ENCODE assay signal across 19 cellular contexts in genomic region chr5:54628049-54628448, GRCh38.
DNase-seq lines count a peak whose midpoint lies in the region; ATAC-seq, FAIRE-seq and TF ChIP-seq lines count a peak whose summit lies in the region.
"Had no signal": no experiment of that assay in that cellular context is flagged by ENCODE, and none has a peak within 500 bp of the region (broad histone marks: within the 10 kb centered on the region; RNA-seq: fewer than 3 reads in every experiment).

No MANE protein-coding gene starts in this region.

- peaks cover 14% of the 10 kb centered on the region for H3K4me1 Mint-ChIP-seq in nephron
- H3K4me1 Mint-ChIP-seq in immature natural killer cell: peaks cover 3% of the 10 kb centered on the region in 2 donors

- peak overlapping the region; percentile 12; the same call in 1 of the 2 replicates for H2AK5ac ChIP-seq in IMR-90 (ENCODE audit: low read depth, low read length)

- H2BK15ac ChIP-seq in IMR-90 (ENCODE audit: low read depth, low read length): 0 out of 3 replicates have a peak overlapping the region, but pooled peaks have one; percentile 38

- H3K4me3 Mint-ChIP-seq in nephron: no peak overlapping the region
- no peak overlapping the region for H3K4me3 Mint-ChIP-seq in immature natural killer cell

- H3K9me3 ChIP-seq in IMR-90 (ENCODE audit: control insufficient read depth, insufficient read depth, low read length): no peaks in the 10 kb centered on the region
- H3K9me3 ChIP-seq: SK-N-SH had no signal

- no peak for FAIRE-seq in GM19239 (lab: Jason Lieb, UNC)

- intact Hi-C loops in IMR-90 (cut with micrococcal nuclease): no loop called here

- H4K91ac ChIP-seq in IMR-90 (ENCODE audit: insufficient read depth, low read depth, low read length): no peak overlapping the region

- H3K36me3 ChIP-seq in IMR-90 (ENCODE audit: control insufficient read depth, insufficient read depth, low read length): no peaks in the 10 kb centered on the region
- H3K36me3 ChIP-seq: BLaER1 treated with 17β-estradiol and CSF1 and Interleukin-3, amounts not matched to agents 10 nM and 100 nM had no signal

- dilution Hi-C loops in IMR-90 (cut with HindIII; ENCODE audit: low sequenced_read_pairs, unreplicated experiment): no loop called here

- H3K27ac ChIP-seq in IMR-90 (ENCODE audit: insufficient read depth, low read length): no peak overlapping the region
- H3K27ac ChIP-seq: BLaER1 treated with 17β-estradiol and CSF1 and Interleukin-3, amounts not matched to agents 10 nM and 100 nM; GM23248; KMS-11 had no signal

- no peak overlapping the region for H3K4me3 ChIP-seq in IMR-90 (ENCODE audit: insufficient read depth, low read depth, low read length)
- H3K4me3 ChIP-seq: BLaER1 treated with 17β-estradiol and CSF1 and Interleukin-3, amounts not matched to agents 10 nM and 100 nM; GM23248 had no signal

- POLR2A ChIA-PET in IMR-90 (lab: Charles Lee; ENCODE audit: unreplicated experiment): no interaction called here

- H3K14ac ChIP-seq in IMR-90 (replicated peaks; ENCODE audit: low read depth, low read length): no peak overlapping the region

- in situ Hi-C loops in IMR-90 (cut with MboI; ENCODE audit: low sequenced_read_pairs): no loop called here

- CTCF ChIA-PET in IMR-90 (lab: Yijun Ruan, JAX): no interaction called here

- ATAC-seq in IMR-90 (ENCODE audit: low read depth) (no peak), HG03342 (IDR thresholded peaks at IDR 0.05; ENCODE audit: unreplicated experiment) (no peak), GM21381 (IDR thresholded peaks at IDR 0.05; ENCODE audit: unreplicated experiment) (no peak)
- ATAC-seq: Panc1 had no signal

- H3K79me1 ChIP-seq in IMR-90 (ENCODE audit: low read depth in 1 of 2, low read length in 2 of 2): no peaks in the 10 kb centered on the region; a peak in 1 of 4 replicates

- H3K36me3 Mint-ChIP-seq in nephron (ENCODE audit: low read depth) (no peaks in the 10 kb centered on the region), immature natural killer cell (peaks cover 8 to 14% (median 12%) of the 10 kb centered on the region in 3 donors)

- H3K18ac ChIP-seq in IMR-90 (ENCODE audit: low read depth, low read length): peak overlapping the region; percentile 22; the same call in 1 of the 2 replicates

- no peak overlapping the region for H2BK5ac ChIP-seq in IMR-90 (ENCODE audit: low read depth, low read length, poor library complexity, severe bottlenecking)

- H3K56ac ChIP-seq in IMR-90 (ENCODE audit: extremely low read depth, insufficient read depth, low read length): no peak overlapping the region

- peaks cover 3% of the 10 kb centered on the region for H3K27me3 Mint-ChIP-seq in nephron (ENCODE audit: low read depth)
- H3K27me3 Mint-ChIP-seq in immature natural killer cell (ENCODE audit: low read depth in 3 of 3): no peaks in the 10 kb centered on the region

- H3K27me3 ChIP-seq in IMR-90 (ENCODE audit: control insufficient read depth, insufficient read depth, low read length): no peaks in the 10 kb centered on the region
- H3K27me3 ChIP-seq: BLaER1 treated with 17β-estradiol and CSF1 and Interleukin-3, amounts not matched to agents 10 nM and 100 nM had no signal

- H3K9ac ChIP-seq in IMR-90 (ENCODE audit: low read depth, low read length): no peak overlapping the region
- H3K9ac ChIP-seq: BLaER1 treated with 17β-estradiol and CSF1 and Interleukin-3, amounts not matched to agents 10 nM and 100 nM; GM23248; KMS-11; SK-N-SH had no signal

- 100% methylated on average over 1 of the region's 1 CpG; no CpG with 5 or more reads in 1 of the 2 experiments for WGBS in IMR-90 (ENCODE audit: extremely low coverage in 2 of 2, insufficient read length in 1 of 2), 2 experiments

- H3K27ac Mint-ChIP-seq in nephron: peak overlapping the region in 2 of 3 experiments; percentile 72 to 84
- no peak overlapping the region for H3K27ac Mint-ChIP-seq in immature natural killer cell

- H2AFZ ChIP-seq in IMR-90 (replicated peaks; ENCODE audit: low read length, poor library complexity): no peak overlapping the region
- H2AFZ ChIP-seq: GM23248 had no signal

- no peak for TF ChIP-seq POLR2A in IMR-90 (IDR thresholded peaks at IDR 0.05; ENCODE audit: low read depth, low read length)

- BruUV-seq in IMR-90 (replicated peaks; lab: Mats Ljungman, UMichigan): no TSS peak

- no peak overlapping the region for H4K8ac ChIP-seq in IMR-90 (ENCODE audit: low read depth in 2 of 2, low read length in 2 of 2)

- TF ChIP-seq CTCF in IMR-90 (conservative IDR thresholded peaks at IDR 0.05; ENCODE audit: low read depth, low read length) (no peak), nephron (IDR thresholded peaks at IDR 0.05; ENCODE audit: unreplicated experiment in 3 of 3) (no peak)

- peak overlapping the region; percentile 44 for H3K4ac ChIP-seq in IMR-90 (ENCODE audit: low read depth, low read length)

- no peak for TF ChIP-seq RAD21 in IMR-90 (IDR thresholded peaks at IDR 0.05; ENCODE audit: low read length)

- no peaks in the 10 kb centered on the region for H4K20me1 ChIP-seq in IMR-90 (ENCODE audit: insufficient read depth, low read length)
- H4K20me1 ChIP-seq: BLaER1 treated with 17β-estradiol and CSF1 and Interleukin-3, amounts not matched to agents 10 nM and 100 nM had no signal

- peaks cover 14% of the 10 kb centered on the region for H3K9me1 ChIP-seq in IMR-90 (ENCODE audit: insufficient read depth, low read length)

- H2AK9ac ChIP-seq in IMR-90 (replicated peaks; ENCODE audit: low read depth, low read length, poor library complexity): no peak overlapping the region

- H3K23ac ChIP-seq in IMR-90 (ENCODE audit: low read depth, low read length): no peak overlapping the region

- DNase-seq in COLO668 (lab: John Stamatoyannopoulos, UW; ENCODE audit: unreplicated experiment) (peak; percentile 19), IMR-90 (no peak), kidney glomerular epithelial cell (lab: John Stamatoyannopoulos, UW) (peak; percentile 71), immature natural killer cell (no peak), GM19239 (ENCODE audit: insufficient read length, low spot score) (no peak)
- DNase-seq: DMS153, GM23248, NCI-H1048, NCI-H1694, NCI-H2227 treated with DMSO at 0.1 percent for 48 hours, NCI-H524, Right ventricle myocardium superior, SK-N-SH had no signal

- no peak overlapping the region for H2BK120ac ChIP-seq in IMR-90 (ENCODE audit: low read depth, low read length)

- H3K9me3 Mint-ChIP-seq in nephron (no peaks in the 10 kb centered on the region), immature natural killer cell (peaks cover 0 to 3% (median 0%) of the 10 kb centered on the region in 6 donors)

- H3K4me2 ChIP-seq in IMR-90 (ENCODE audit: low read depth, low read length): no peak overlapping the region
- H3K4me2 ChIP-seq: BLaER1 treated with 17β-estradiol and CSF1 and Interleukin-3, amounts not matched to agents 10 nM and 100 nM; KMS-11; SK-N-SH had no signal

- no peak overlapping the region for H2BK20ac ChIP-seq in IMR-90 (ENCODE audit: low read depth, low read length)

- no peak overlapping the region for H4K5ac ChIP-seq in IMR-90 (ENCODE audit: low read depth, low read length)

- peaks cover 15% of the 10 kb centered on the region for H3K4me1 ChIP-seq in IMR-90 (ENCODE audit: control insufficient read depth, insufficient read depth, low read length)

TF ChIP-seq in IMR-90, 13 proteins besides CTCF, POLR2A, EP300 and RAD21:
- TF ChIP-seq RCOR1 (IDR thresholded peaks at IDR 0.05; ENCODE audit: insufficient replicate concordance, low read length): no peak
- TF ChIP-seq NFE2L2 (IDR thresholded peaks at IDR 0.05; ENCODE audit: low read depth, low read length): no peak
- TF ChIP-seq CHD1 (IDR thresholded peaks at IDR 0.05; ENCODE audit: low read depth, low read length): no peak
- TF ChIP-seq, protein P1, sequence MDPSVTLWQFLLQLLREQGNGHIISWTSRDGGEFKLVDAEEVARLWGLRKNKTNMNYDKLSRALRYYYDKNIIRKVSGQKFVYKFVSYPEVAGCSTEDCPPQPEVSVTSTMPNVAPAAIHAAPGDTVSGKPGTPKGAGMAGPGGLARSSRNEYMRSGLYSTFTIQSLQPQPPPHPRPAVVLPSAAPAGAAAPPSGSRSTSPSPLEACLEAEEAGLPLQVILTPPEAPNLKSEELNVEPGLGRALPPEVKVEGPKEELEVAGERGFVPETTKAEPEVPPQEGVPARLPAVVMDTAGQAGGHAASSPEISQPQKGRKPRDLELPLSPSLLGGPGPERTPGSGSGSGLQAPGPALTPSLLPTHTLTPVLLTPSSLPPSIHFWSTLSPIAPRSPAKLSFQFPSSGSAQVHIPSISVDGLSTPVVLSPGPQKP (IDR thresholded peaks at IDR 0.05; ENCODE audit: borderline replicate concordance, low read depth, low read length): no peak
- TF ChIP-seq RFX5 (IDR thresholded peaks at IDR 0.05; ENCODE audit: low read depth, low read length): no peak
- no peak for TF ChIP-seq SMC3 (IDR thresholded peaks at IDR 0.05; ENCODE audit: low read depth, low read length)
- TF ChIP-seq CEBPB (IDR thresholded peaks at IDR 0.05; ENCODE audit: low read depth, low read length): no peak
- TF ChIP-seq MAFK (IDR thresholded peaks at IDR 0.05; ENCODE audit: low read depth, low read length): no peak
- TF ChIP-seq MAZ (IDR thresholded peaks at IDR 0.05; ENCODE audit: borderline replicate concordance, low read depth, low read length): no peak
- no peak for TF ChIP-seq FOS (IDR thresholded peaks at IDR 0.05; ENCODE audit: low read depth, low read length)
- TF ChIP-seq, protein P2, sequence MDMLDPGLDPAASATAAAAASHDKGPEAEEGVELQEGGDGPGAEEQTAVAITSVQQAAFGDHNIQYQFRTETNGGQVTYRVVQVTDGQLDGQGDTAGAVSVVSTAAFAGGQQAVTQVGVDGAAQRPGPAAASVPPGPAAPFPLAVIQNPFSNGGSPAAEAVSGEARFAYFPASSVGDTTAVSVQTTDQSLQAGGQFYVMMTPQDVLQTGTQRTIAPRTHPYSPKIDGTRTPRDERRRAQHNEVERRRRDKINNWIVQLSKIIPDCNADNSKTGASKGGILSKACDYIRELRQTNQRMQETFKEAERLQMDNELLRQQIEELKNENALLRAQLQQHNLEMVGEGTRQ (IDR thresholded peaks at IDR 0.05; ENCODE audit: low read depth, low read length): no peak
- TF ChIP-seq MXI1 (IDR thresholded peaks at IDR 0.05; ENCODE audit: borderline replicate concordance, low read depth, low read length): no peak
- TF ChIP-seq BHLHE40 (IDR thresholded peaks at IDR 0.05; ENCODE audit: low read depth, low read length): no peak

Comparison
In these comparisons a context has a peak if more than half of its experiments do, and no peak if none do; other contexts are left out.
1. DNase-seq: peak in COLO668 (single experiment) and kidney glomerular epithelial cell (single experiment); none in IMR-90 (single experiment), immature natural killer cell (0 of 3) and GM19239 (single experiment).
2. H3K27ac Mint-ChIP-seq: peak in nephron (2 of 3); none in immature natural killer cell (0 of 6).